Comparison of ENCODE assay signal across 8 cellular contexts in the genomic region with DNA sequence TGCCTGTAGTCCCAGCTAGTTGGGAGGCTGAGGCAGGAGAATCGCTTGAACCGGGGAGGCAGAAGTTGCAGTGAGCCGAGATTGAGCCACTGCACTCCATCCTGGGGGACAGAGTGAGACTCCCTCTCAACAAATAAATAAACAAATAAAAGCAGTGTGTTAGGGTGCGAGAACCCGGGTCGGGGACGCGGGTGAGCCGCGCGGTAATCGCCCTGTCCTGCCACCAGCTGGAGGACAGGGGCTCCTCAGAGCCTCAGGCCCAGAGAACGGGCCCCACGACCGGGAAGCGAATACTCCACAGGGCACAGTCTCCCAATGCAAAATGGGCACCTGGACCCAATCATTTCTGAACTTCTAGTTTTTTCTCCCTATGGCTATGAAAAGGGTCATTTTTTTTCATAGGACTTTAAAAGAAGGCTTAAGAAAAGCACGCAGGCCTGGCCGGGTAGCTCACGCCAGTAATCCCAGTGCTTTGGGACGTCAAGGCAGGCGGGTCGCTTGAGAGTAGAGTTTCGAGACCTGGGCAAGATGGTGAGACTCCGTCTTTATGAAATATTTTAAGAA. TPM values are rescaled to one million over a fixed set of nuclear protein-coding genes. Genes with fewer than 3 reads are reported as not detected.
DNase-seq lines count a peak whose midpoint lies in the region; ATAC-seq and TF ChIP-seq lines count a peak whose summit lies in the region.

No MANE protein-coding gene starts in this region.

- peaks cover 9% of the 10 kb centered on the region for H3K4me1 ChIP-seq in psoas muscle

- intact Hi-C loops in psoas muscle (cut with DNase I): no loop called here

- peaks cover 0 to 18% of the 10 kb centered on the region in 2 donors for H3K36me3 ChIP-seq in psoas muscle (ENCODE audit: insufficient read depth in 1 of 2, low read depth in 1 of 2)

- DNase-seq in NCI-H1092 treated with DMSO at 0.1 percent for 48 hours (lab: John Stamatoyannopoulos, UW): peak; percentile 5
- no peak for DNase-seq in NCI-H1092 (lab: John Stamatoyannopoulos, UW)
- peak; percentile 26 for DNase-seq in SK-N-DZ (ENCODE audit: low spot score)
- DNase-seq in epithelial cell of proximal tubule (ENCODE audit: low read depth): no peak
- DNase-seq in psoas muscle: no peak
- DNase-seq in NCI-H1436 (lab: John Stamatoyannopoulos, UW): no peak
- no peak for DNase-seq in midbrain (lab: John Stamatoyannopoulos, UW)

- no peaks in the 10 kb centered on the region for H3K9me3 ChIP-seq in psoas muscle

- WGBS in psoas muscle, 3 donors: 62 to 69% (median 63%) methylated on average over 24 of the region's 24 CpGs

- TF ChIP-seq CTCF in epithelial cell of proximal tubule (conservative IDR thresholded peaks at IDR 0.05; ENCODE audit: low read depth, low read length) (no peak), psoas muscle (IDR thresholded peaks at IDR 0.05) (no peak)

- ATAC-seq in psoas muscle (peak in 2 of 4 donors; percentile 1 to 9), GM21619 (IDR thresholded peaks at IDR 0.05; ENCODE audit: unreplicated experiment) (no peak)

- H3K27me3 ChIP-seq in psoas muscle (ENCODE audit: insufficient read depth in 3 of 3, low read length in 2 of 3): no peaks in the 10 kb centered on the region

- peak overlapping the region; percentile 97 for H3K4me3 ChIP-seq in epithelial cell of proximal tubule (ENCODE audit: low read depth, low read length)
- H3K4me3 ChIP-seq in psoas muscle: peak overlapping the region; percentile 86

- H3K27ac ChIP-seq in psoas muscle: peak overlapping the region; percentile 62

RNA-seq across cellular contexts. Expression of gene MCM5, which starts 0.7 kb away (rescaled TPM):
- 121 and 151 TPM in 2 replicates for polyA plus RNA-seq in SK-N-DZ (2014; cell fraction: cytosol; rRNA removed)
- polyA plus RNA-seq in SK-N-DZ (2014; cell fraction: nucleus; rRNA removed): 167 and 220 TPM in 2 replicates
- total RNA-seq in epithelial cell of proximal tubule: 87.6 and 157 TPM in 2 replicates
- 10 to 100 TPM in 3 of 4 donors, 1 to 10 TPM in 1; 9.1 to 13.6 (median 10.9) TPM for total RNA-seq in psoas muscle
- polyA plus RNA-seq in psoas muscle: 1 to 10 TPM; 6.4 to 7.3 (median 6.9) TPM

RNA-seq across cellular contexts. Expression of gene HMOX1, which starts 18.3 kb away (rescaled TPM):
- 2.6 and 2.8 TPM in 2 replicates for polyA plus RNA-seq in SK-N-DZ (2014; cell fraction: cytosol; rRNA removed)
- polyA plus RNA-seq in SK-N-DZ (2014; cell fraction: nucleus; rRNA removed): 1.1 and 1.5 TPM in 2 replicates
- total RNA-seq in epithelial cell of proximal tubule (10.5 and 21.8 TPM in 2 replicates), psoas muscle (100 to 1,000 TPM in 1 of 4 donors, 10 to 100 TPM in 3; 23.7 to 238 (median 50.5) TPM)
- 100 to 1,000 TPM in 2 of 3 donors, 10 to 100 TPM in 1; 20.5 to 249 (median 167) TPM for polyA plus RNA-seq in psoas muscle

Comparison
In these comparisons a context has a peak if more than half of its experiments do, and no peak if none do; other contexts are left out.
1. DNase-seq: peak in NCI-H1092 treated with DMSO at 0.1 percent for 48 hours (single experiment) and SK-N-DZ (single experiment); none in NCI-H1092 (single experiment), epithelial cell of proximal tubule (single experiment), psoas muscle (0 of 2), NCI-H1436 (single experiment) and midbrain (single experiment).